15 cellular contexts compared by ENCODE assay signal in the genomic region with DNA sequence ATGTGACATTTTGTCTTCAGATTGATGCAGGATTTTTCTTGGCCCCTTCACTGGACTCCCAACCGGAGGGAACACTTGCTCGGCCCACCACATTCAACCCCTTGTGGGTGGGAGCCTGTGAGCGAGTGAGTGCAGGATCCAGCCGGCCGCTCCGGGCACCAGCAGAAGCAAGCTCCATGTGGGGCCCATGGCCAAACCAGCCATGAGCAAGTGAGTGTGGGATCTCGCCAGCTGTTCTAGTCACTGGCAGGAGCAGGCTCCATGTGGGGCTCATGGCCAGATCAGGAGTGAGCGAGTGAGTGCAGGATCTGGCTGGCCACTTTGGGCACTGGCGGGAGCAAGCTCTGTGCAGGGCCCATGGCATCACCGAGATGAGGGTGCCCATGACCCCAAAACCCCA. TPM values are rescaled to one million over a fixed set of nuclear protein-coding genes. Genes with fewer than 3 reads are reported as not detected.
DNase-seq lines count a peak whose midpoint lies in the region; ATAC-seq, FAIRE-seq and TF ChIP-seq lines count a peak whose summit lies in the region.
"Had no signal": no experiment of that assay in that cellular context is flagged by ENCODE, and none has a peak within 500 bp of the region (broad histone marks: within the 10 kb centered on the region; RNA-seq: fewer than 3 reads in every experiment).

No MANE protein-coding gene starts in this region.

- H3K9me1 ChIP-seq in IMR-90 (ENCODE audit: insufficient read depth, low read length): peaks cover 3% of the 10 kb centered on the region; the same call in 1 of the 2 replicates

- no peaks in the 10 kb centered on the region for H3K27me3 ChIP-seq in IMR-90 (ENCODE audit: control insufficient read depth, insufficient read depth, low read length)
- H3K27me3 ChIP-seq in H1 (replicated peaks in 1 of 4; ENCODE audit: control insufficient read depth in 3 of 4, extremely low read depth in 1 of 4, insufficient read depth in 3 of 4, low read length in 3 of 4): no peaks in the 10 kb centered on the region
- no peaks in the 10 kb centered on the region for H3K27me3 ChIP-seq in upper lobe of right lung

- no peak overlapping the region for H3K23ac ChIP-seq in IMR-90 (ENCODE audit: low read depth, low read length)
- H3K23ac ChIP-seq in H1 (ENCODE audit: insufficient read length): no peak overlapping the region

- no peak overlapping the region for H4K8ac ChIP-seq in IMR-90 (ENCODE audit: low read depth in 2 of 2, low read length in 2 of 2)
- H4K8ac ChIP-seq in H1 (ENCODE audit: extremely low read depth, insufficient read depth, low read length): peak overlapping the region; percentile 43; the same call in 1 of the 2 replicates

- H4K91ac ChIP-seq in IMR-90 (ENCODE audit: insufficient read depth, low read depth, low read length) (no peak overlapping the region), H1 (replicated peaks; ENCODE audit: insufficient read length, low read length) (no peak overlapping the region)

- no peaks in the 10 kb centered on the region for H3K79me2 ChIP-seq in H1 (ENCODE audit: control insufficient read depth in 1 of 2, insufficient read depth in 2 of 2, low read length in 2 of 2)

- H2BK5ac ChIP-seq in IMR-90 (ENCODE audit: low read depth, low read length, poor library complexity, severe bottlenecking) (no peak overlapping the region), H1 (ENCODE audit: low read depth, low read length) (no peak overlapping the region)

- H2BK20ac ChIP-seq in IMR-90 (ENCODE audit: low read depth, low read length) (no peak overlapping the region), H1 (ENCODE audit: low read length) (no peak overlapping the region)

- H4K20me1 ChIP-seq in IMR-90 (ENCODE audit: insufficient read depth, low read length) (no peaks in the 10 kb centered on the region), H1 (replicated peaks in 1 of 2; ENCODE audit: control insufficient read depth in 1 of 2, insufficient read depth in 2 of 2, low read length in 2 of 2) (no peaks in the 10 kb centered on the region)

- H3K9me3 ChIP-seq in IMR-90 (ENCODE audit: control insufficient read depth, insufficient read depth, low read length) (no peaks in the 10 kb centered on the region), H1 (ENCODE audit: insufficient read depth in 2 of 2, low read depth in 1 of 2, low read length in 1 of 2) (no peaks in the 10 kb centered on the region), upper lobe of right lung (no peaks in the 10 kb centered on the region)

- peaks cover 5 to 17% (median 8%) of the 10 kb centered on the region in 3 donors for H3K36me3 Mint-ChIP-seq in naive thymus-derived CD8-positive, alpha-beta T cell

- H3K4me2 ChIP-seq in IMR-90 (ENCODE audit: low read depth, low read length) (no peak overlapping the region), H1 (ENCODE audit: insufficient read depth in 1 of 2, low read depth in 2 of 2, low read length in 2 of 2) (no peak overlapping the region)

- H3K4ac ChIP-seq in IMR-90 (ENCODE audit: low read depth, low read length) (no peak overlapping the region), H1 (replicated peaks; ENCODE audit: insufficient read length, low read depth, low read length) (no peak overlapping the region)

- H2BK15ac ChIP-seq in IMR-90 (ENCODE audit: low read depth, low read length) (no peak overlapping the region), H1 (ENCODE audit: low read length) (no peak overlapping the region)

- no TSS peak for BruUV-seq in IMR-90 (replicated peaks; lab: Mats Ljungman, UMichigan)

- FAIRE-seq in H1 (lab: Jason Lieb, UNC): no peak
- FAIRE-seq: H54, HTR-8/SVneo had no signal

- TF ChIP-seq POLR2A in IMR-90 (IDR thresholded peaks at IDR 0.05; ENCODE audit: low read depth, low read length) (no peak), H1 (IDR thresholded peaks at IDR 0.05; ENCODE audit: control extremely low read depth in 1 of 2, low read depth in 2 of 2, low read length in 2 of 2) (no peak)

- peak overlapping the region in 1 of 10 donors; percentile 46 for H3K27ac Mint-ChIP-seq in naive thymus-derived CD8-positive, alpha-beta T cell
- H3K27ac Mint-ChIP-seq: B cell had no signal

- H2BK120ac ChIP-seq in IMR-90 (ENCODE audit: low read depth, low read length) (no peak overlapping the region), H1 (replicated peaks; ENCODE audit: low read depth, low read length) (no peak overlapping the region)

- H3K23me2 ChIP-seq in H1 (ENCODE audit: low read depth, low read length): no peaks in the 10 kb centered on the region

- dilution Hi-C loops in IMR-90 (cut with HindIII; ENCODE audit: low sequenced_read_pairs, unreplicated experiment): no loop called here

- no peaks in the 10 kb centered on the region for H3K9me3 Mint-ChIP-seq in naive thymus-derived CD8-positive, alpha-beta T cell
- H3K9me3 Mint-ChIP-seq: CD4-positive, alpha-beta memory T cell had no signal

- H2AK5ac ChIP-seq in IMR-90 (ENCODE audit: low read depth, low read length) (no peak overlapping the region), H1 (ENCODE audit: low read depth, low read length) (no peak overlapping the region)

- CTCF ChIA-PET in IMR-90 (lab: Yijun Ruan, JAX) (interaction anchor here (0.6 kb wide), 1 partner anchor 706 kb away, joined by 3 read pairs; no protein-coding TSS in a partner anchor), H1 (lab: Charles Lee; ENCODE audit: partially characterized antibody) (interaction anchor here (0.7 to 1.5 kb wide), 5 partner anchors 18 to 88 kb away, joined by 3 read pairs; no protein-coding TSS in a partner anchor)

- ATAC-seq in IMR-90 (ENCODE audit: low read depth): no peak
- ATAC-seq in upper lobe of right lung: peak; percentile 28
- ATAC-seq in naive thymus-derived CD8-positive, alpha-beta T cell: no peak
- ATAC-seq in GM18498 (IDR thresholded peaks at IDR 0.05; ENCODE audit: unreplicated experiment): no peak
- ATAC-seq: HCT116 had no signal

- H3K36me3 ChIP-seq in IMR-90 (ENCODE audit: control insufficient read depth, insufficient read depth, low read length) (0 out of 2 replicates have a peak, but pooled peaks cover 4% of the 10 kb centered on the region), H1 (ENCODE audit: control insufficient read depth in 2 of 4, insufficient read depth in 4 of 4, low read length in 3 of 4) (no peaks in the 10 kb centered on the region), upper lobe of right lung (no peaks in the 10 kb centered on the region)

- H3K27me3 Mint-ChIP-seq in naive thymus-derived CD8-positive, alpha-beta T cell: no peaks in the 10 kb centered on the region
- H3K27me3 Mint-ChIP-seq: B cell; CD4-positive, alpha-beta memory T cell had no signal

- H2AK9ac ChIP-seq in IMR-90 (replicated peaks; ENCODE audit: low read depth, low read length, poor library complexity): no peak overlapping the region

- H3K14ac ChIP-seq in IMR-90 (replicated peaks; ENCODE audit: low read depth, low read length) (no peak overlapping the region), H1 (ENCODE audit: insufficient read length) (no peak overlapping the region)

- H3K79me1 ChIP-seq in IMR-90 (ENCODE audit: low read depth in 1 of 2, low read length in 2 of 2) (no peaks in the 10 kb centered on the region), H1 (ENCODE audit: low read depth, low read length) (no peaks in the 10 kb centered on the region)

- TF ChIP-seq RAD21 in IMR-90 (IDR thresholded peaks at IDR 0.05; ENCODE audit: low read length) (no peak), H1 (IDR thresholded peaks at IDR 0.05 in 1 of 2, conservative IDR thresholded peaks at IDR 0.05 in 1 of 2; ENCODE audit: low read depth in 2 of 2, low read length in 2 of 2) (no peak)

- H4K5ac ChIP-seq in IMR-90 (ENCODE audit: low read depth, low read length): no peak overlapping the region
- H4K5ac ChIP-seq in H1 (ENCODE audit: insufficient read length, low read depth, low read length): no peak overlapping the region

- no peaks in the 10 kb centered on the region for H3K4me1 Mint-ChIP-seq in naive thymus-derived CD8-positive, alpha-beta T cell
- H3K4me1 Mint-ChIP-seq: B cell had no signal

- POLR2A ChIA-PET in IMR-90 (lab: Charles Lee; ENCODE audit: unreplicated experiment): no interaction called here
- POLR2A ChIA-PET in H1 (lab: Charles Lee; ENCODE audit: partially characterized antibody): interaction anchor here (0.6 kb wide), 1 partner anchor 44 kb away, joined by 3 read pairs; no protein-coding TSS in a partner anchor
- POLR2A ChIA-PET in naive thymus-derived CD8-positive, alpha-beta T cell (lab: Charles Lee): no interaction called here

- no peak for DNase-seq in IMR-90
- DNase-seq in NCI-H446 treated with DMSO at 0.1 percent for 48 hours (lab: John Stamatoyannopoulos, UW): peak; percentile 35
- DNase-seq in H1 (ENCODE audit: low read depth in 1 of 2, low spot score in 2 of 2): no peak
- no peak for DNase-seq in upper lobe of right lung
- no peak for DNase-seq in stimulated activated CD4-positive, alpha-beta T cell treated with anti-CD3 and anti-CD28 coated beads, Interleukin-4, amount 100 ng/mL, for 1 hour
- no peak for DNase-seq in naive thymus-derived CD8-positive, alpha-beta T cell
- DNase-seq: CD4-positive, alpha-beta memory T cell; DMS53; KBM-7 had no signal

- no peak overlapping the region for H3K4me3 ChIP-seq in IMR-90 (ENCODE audit: insufficient read depth, low read depth, low read length)
- H3K4me3 ChIP-seq in H1 (ENCODE audit: extremely low read depth in 1 of 4, insufficient read depth in 2 of 4, low read depth in 3 of 4, low read length in 4 of 4): no peak overlapping the region
- H3K4me3 ChIP-seq in upper lobe of right lung: no peak overlapping the region

- in situ Hi-C loops in IMR-90 (cut with MboI; ENCODE audit: low sequenced_read_pairs): no loop called here

- H2BK12ac ChIP-seq in H1 (ENCODE audit: low read depth, low read length): no peak overlapping the region

- H3K18ac ChIP-seq in IMR-90 (ENCODE audit: low read depth, low read length) (no peak overlapping the region), H1 (ENCODE audit: extremely low read depth, low read length) (no peak overlapping the region)

- no peak overlapping the region for H3K56ac ChIP-seq in IMR-90 (ENCODE audit: extremely low read depth, insufficient read depth, low read length)
- no peak overlapping the region for H3K56ac ChIP-seq in H1 (replicated peaks; ENCODE audit: insufficient read length, low read depth, low read length)

- H2AFZ ChIP-seq in IMR-90 (replicated peaks; ENCODE audit: low read length, poor library complexity) (peak overlapping the region; percentile 15), H1 (ENCODE audit: low read length) (no peak overlapping the region)

- TF ChIP-seq CTCF in IMR-90 (conservative IDR thresholded peaks at IDR 0.05; ENCODE audit: low read depth, low read length): no peak
- TF ChIP-seq CTCF in H1 (IDR thresholded peaks at IDR 0.05; ENCODE audit: control extremely low read depth in 1 of 3, insufficient read depth in 1 of 3, low read depth in 1 of 3, low read length in 3 of 3): no peak
- no peak for TF ChIP-seq CTCF in upper lobe of right lung (IDR thresholded peaks at IDR 0.05)

- WGBS in IMR-90 (ENCODE audit: extremely low coverage in 2 of 2, insufficient read length in 1 of 2), 2 experiments: 100% methylated on average over 2 of the region's 10 CpGs; no CpG with 5 or more reads in 1 of the 2 experiments
- WGBS in H1 (ENCODE audit: extremely low coverage in 1 of 2, insufficient coverage in 1 of 2, insufficient read length in 1 of 2, insufficient replicate concordance in 2 of 2, low coverage in 1 of 2, low lambda C conversion rate in 2 of 2, missing lambda C conversion rate in 1 of 2), 2 experiments: 89% methylated on average over 10 of the region's 10 CpGs; no CpG with 5 or more reads in 1 of the 2 experiments

- TF ChIP-seq EP300 in H1 (IDR thresholded peaks at IDR 0.05; ENCODE audit: borderline replicate concordance in 1 of 2, low read depth in 2 of 2, low read length in 2 of 2): no peak

- H3K4me3 Mint-ChIP-seq in naive thymus-derived CD8-positive, alpha-beta T cell: no peak overlapping the region
- H3K4me3 Mint-ChIP-seq: B cell; CD4-positive, alpha-beta memory T cell had no signal

- H3K4me1 ChIP-seq in IMR-90 (ENCODE audit: control insufficient read depth, insufficient read depth, low read length) (no peaks in the 10 kb centered on the region), H1 (replicated peaks in 1 of 4; ENCODE audit: control insufficient read depth in 3 of 4, insufficient read depth in 4 of 4, low read length in 3 of 4) (peaks cover 0 to 4% (median 0%) of the 10 kb centered on the region in 4 experiments; a peak in 1 of 7 replicates), upper lobe of right lung (no peaks in the 10 kb centered on the region)

- intact Hi-C loops in IMR-90 (cut with micrococcal nuclease): no loop called here
- intact Hi-C loops in upper lobe of right lung (cut with DNase I): no loop called here

- no peak overlapping the region for H3K27ac ChIP-seq in IMR-90 (ENCODE audit: insufficient read depth, low read length)
- no peak overlapping the region for H3K27ac ChIP-seq in H1 (ENCODE audit: low read depth, low read length)
- no peak overlapping the region for H3K27ac ChIP-seq in upper lobe of right lung
- H3K27ac ChIP-seq: C4-2B had no signal

- H3K9ac ChIP-seq in IMR-90 (ENCODE audit: low read depth, low read length) (no peak overlapping the region), H1 (replicated peaks in 1 of 4; ENCODE audit: extremely low read depth in 1 of 4, low read depth in 3 of 4, low read length in 3 of 4) (no peak overlapping the region)

RNA-seq across cellular contexts. Expression of a gene that starts 42.6 kb away (rescaled TPM):
- 17.5 and 24.7 TPM in 2 replicates for total RNA-seq in IMR-90 (2012; rRNA removed)
- polyA plus RNA-seq in IMR-90 (2012; rRNA removed): 8.0 and 10.4 TPM in 2 replicates
- 42.4 and 107 TPM in 2 replicates for polyA plus RNA-seq in IMR-90 (2012; cell fraction: cytosol; rRNA removed)
- polyA plus RNA-seq in IMR-90 (2012; cell fraction: nucleus; rRNA removed; ENCODE audit: low replicate concordance): 9.1 and 21.6 TPM in 2 replicates
- total RNA-seq in H1 (2021; fragmentation: NEBNext Ultra II Directional; extraction: Animal tissue kit (Norgen Biotek cat#: 25700)): 26.1 and 30.3 TPM in 2 replicates
- 17.7 and 26.1 TPM in 2 replicates for polyA plus RNA-seq in H1 (2011; rRNA removed)
- polyA plus RNA-seq in H1 (2011; cell fraction: cytosol; rRNA removed): 9.2 TPM
- polyA plus RNA-seq in H1 (2011; cell fraction: nucleus; rRNA removed): 29.5 TPM
- 15.8 to 24.3 TPM (median 20.7 TPM) in 4 replicates for polyA plus RNA-seq in H1 (2012, experiment 1 of 2)
- polyA plus RNA-seq in H1 (2012, experiment 2 of 2): 2.6 TPM
- polyA plus RNA-seq in H1 (2013, experiment 1 of 2): 17.8 TPM
- polyA plus RNA-seq in H1 (2013, experiment 2 of 2): 21.8 TPM
- 6.9 and 18.7 TPM in 2 replicates for polyA minus RNA-seq in H1 (2011; rRNA and poly(A)+ RNA removed)
- polyA minus RNA-seq in H1 (2011; cell fraction: cytosol; rRNA and poly(A)+ RNA removed): 25.5 TPM
- 41.0 TPM for polyA minus RNA-seq in H1 (2011; cell fraction: nucleus; rRNA and poly(A)+ RNA removed)
- total RNA-seq in upper lobe of right lung: 59.3 TPM
- total RNA-seq in naive thymus-derived CD8-positive, alpha-beta T cell: 10 to 100 TPM; 40.8 to 42.9 TPM
- 10 to 100 TPM; 34.1 to 49.6 (median 40.3) TPM for polyA plus RNA-seq in naive thymus-derived CD8-positive, alpha-beta T cell
